26 cellular contexts compared by ENCODE assay signal in the genomic region with DNA sequence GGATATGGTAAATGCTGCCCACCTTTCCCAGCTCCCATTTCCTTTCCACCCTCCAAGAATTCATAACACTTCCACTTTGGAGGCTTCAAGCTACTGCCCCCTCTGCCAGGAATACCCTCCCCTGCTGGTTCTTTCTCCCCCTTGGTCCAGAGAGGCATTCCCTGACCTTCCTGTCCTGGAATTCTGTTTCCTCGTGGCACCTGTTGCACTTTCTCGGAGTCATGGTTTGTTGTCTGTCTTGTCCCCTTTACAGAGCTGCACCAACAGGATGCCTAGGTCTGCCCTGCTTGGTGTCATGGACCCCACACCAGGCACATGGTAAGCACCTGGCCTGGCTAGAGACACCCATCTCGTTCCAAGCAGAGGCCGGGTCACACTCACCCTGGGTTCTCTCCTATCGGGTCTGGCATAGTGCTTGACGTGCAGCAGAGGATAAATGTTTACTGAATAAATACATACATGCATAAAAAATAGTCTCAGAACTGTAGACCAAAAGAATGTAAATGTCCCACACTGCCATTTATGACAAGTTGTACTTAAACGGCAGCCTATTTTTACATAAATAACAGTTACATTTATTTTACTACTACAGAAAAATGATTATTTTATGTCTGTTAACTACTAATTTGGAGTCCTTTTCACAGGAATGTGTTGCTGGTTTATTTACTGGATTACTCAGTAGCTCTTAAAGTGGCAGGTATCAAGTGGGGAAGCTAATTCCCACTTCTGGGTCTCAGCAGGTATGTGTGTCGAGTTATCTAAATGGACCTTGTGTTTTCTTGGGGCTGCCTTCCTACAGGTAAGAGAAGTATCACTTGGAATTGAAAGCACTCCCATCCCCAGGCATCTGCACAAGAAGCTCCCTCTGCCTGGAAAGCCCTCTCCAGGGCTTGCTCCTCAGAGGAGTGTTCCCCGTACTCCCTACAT.
"Had no signal": no experiment of that assay in that cellular context is flagged by ENCODE, and none has a peak within 500 bp of the region (broad histone marks: within the 10 kb centered on the region; RNA-seq: fewer than 3 reads in every experiment).

No MANE protein-coding gene starts in this region.

- H3K4me2 ChIP-seq: hepatocyte had no signal

- H3K27ac Mint-ChIP-seq: activated CD4-positive, alpha-beta T cell treated with anti-CD3 and anti-CD28 coated beads for 36 hours; activated naive CD8-positive, alpha-beta T cell; dendritic cell treated with granulocyte-macrophage colony-stimulating factor and Interleukin-4, amounts not matched to agents 40 ng/mL and 50 ng/mL, for 4 days; natural killer cell; T-cell had no signal

- H3K4me3 ChIP-seq: ascending aorta, gastrocnemius medialis, hepatocyte, skin epidermis, testis, transverse colon had no signal

- H3K4me1 Mint-ChIP-seq: activated CD4-positive, alpha-beta T cell treated with anti-CD3 and anti-CD28 coated beads for 36 hours; T-cell had no signal

- H3K4me3 Mint-ChIP-seq: activated CD4-positive, alpha-beta T cell treated with anti-CD3 and anti-CD28 coated beads for 36 hours; activated naive CD8-positive, alpha-beta T cell; dendritic cell treated with granulocyte-macrophage colony-stimulating factor and Interleukin-4, amounts not matched to agents 40 ng/mL and 50 ng/mL, for 4 days; natural killer cell; T-cell had no signal

- ATAC-seq: activated CD4-positive, alpha-beta T cell treated with anti-CD3 and anti-CD28 coated beads for 36 hours; natural killer cell; sciatic nerve; stimulated activated naive CD8-positive, alpha-beta T cell treated with anti-CD3 and anti-CD28 coated beads, Interleukin-15, Interleukin-2, amounts not matched to agents 100 U/mL and 50 U/mL, for 24 hours; T-cell had no signal

- H3K4me1 ChIP-seq: testis had no signal

- H3K9me3 ChIP-seq: ascending aorta, gastrocnemius medialis, testis, transverse colon had no signal

- H3K27me3 Mint-ChIP-seq: dendritic cell treated with granulocyte-macrophage colony-stimulating factor and Interleukin-4, amounts not matched to agents 40 ng/mL and 50 ng/mL, for 4 days had no signal

- H3K27me3 ChIP-seq: ascending aorta, brain microvascular endothelial cell, gastrocnemius medialis, hepatocyte, testis, transverse colon had no signal

- H3K27ac ChIP-seq: ascending aorta, brain microvascular endothelial cell, epithelial cell of prostate, hepatocyte, skin epidermis, testis, transverse colon had no signal

- H3K9me3 Mint-ChIP-seq: dendritic cell treated with granulocyte-macrophage colony-stimulating factor and Interleukin-4, amounts not matched to agents 40 ng/mL and 50 ng/mL, for 4 days; natural killer cell; T-cell had no signal

- H3K36me3 Mint-ChIP-seq: activated naive CD8-positive, alpha-beta T cell; natural killer cell; T-cell had no signal

- DNase-seq: activated CD4-positive, alpha-beta T cell treated with anti-CD3 and anti-CD28 coated beads for 36 hours; activated CD4-positive, CD25-positive, alpha-beta regulatory T cell; activated effector memory CD4-positive, alpha-beta T cell treated with Interleukin-2 at 50 U/mL for 16 hours; activated naive CD4-positive, alpha-beta T cell treated with Interleukin-2 at 50 U/mL for 16 hours; activated T-cell treated with anti-CD3 and anti-CD28 coated beads for 4 hours; brain microvascular endothelial cell; central memory CD4-positive, alpha-beta T cell; gastrocnemius medialis; glutamatergic neuron; islet precursor cell; mesendoderm; natural killer cell; posterior cingulate gyrus; stimulated activated CD4-positive, alpha-beta T cell treated with anti-CD3 and anti-CD28 coated beads, Interleukin-12 subunit alpha, Interleukin-12 subunit beta, amount 100 ng/mL, for 4 hours; stimulated activated CD4-positive, alpha-beta T cell treated with anti-CD3 and anti-CD28 coated beads, Interleukin-4, amount 100 ng/mL, for 1 hour; stimulated activated naive CD8-positive, alpha-beta T cell treated with anti-CD3 and anti-CD28 coated beads, Interleukin-15, Interleukin-2, amounts not matched to agents 100 U/mL and 50 U/mL, for 24 hours; T-cell; testis; transverse colon had no signal

- H3K36me3 ChIP-seq: ascending aorta, brain microvascular endothelial cell, gastrocnemius medialis, transverse colon had no signal

- H2AFZ ChIP-seq: hepatocyte had no signal
